ENCODE assay signal across 1 cellular context in the genomic region with DNA sequence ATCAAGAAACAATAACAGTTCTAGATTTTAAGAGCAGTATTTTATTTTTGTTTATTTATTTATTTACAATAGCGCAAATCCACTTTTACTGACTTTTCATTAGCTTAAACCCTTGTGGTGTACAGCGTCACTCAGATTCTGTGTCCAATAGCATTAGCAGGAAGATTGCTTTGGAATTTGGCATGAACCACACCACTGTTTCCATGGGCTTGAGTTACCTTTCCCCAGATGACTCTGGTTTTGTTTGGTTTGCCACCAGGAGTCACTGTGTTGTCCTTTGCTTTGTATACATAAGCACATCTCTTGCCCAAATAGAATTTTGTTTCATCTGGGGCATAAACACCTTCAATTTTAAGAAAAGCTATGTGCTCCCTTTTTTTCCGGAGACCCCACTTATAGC.
TF ChIP-seq lines count a peak whose summit lies in the region.

No MANE protein-coding gene starts in this region.

TF ChIP-seq in GM23338, 12 proteins besides CTCF, POLR2A, EP300 and RAD21 (continued from another document):
- no peak for TF ChIP-seq REST (IDR thresholded peaks at IDR 0.05; ENCODE audit: unreplicated experiment)
- TF ChIP-seq ZNF331 (CRISPR knock-in tag; IDR thresholded peaks at IDR 0.05; ENCODE audit: low read depth): no peak
- no peak for TF ChIP-seq ZNF114 (CRISPR knock-in tag; IDR thresholded peaks at IDR 0.05)
- TF ChIP-seq NANOG (IDR thresholded peaks at IDR 0.05; ENCODE audit: borderline replicate concordance): no peak
- TF ChIP-seq EZH2 (IDR thresholded peaks at IDR 0.05; ENCODE audit: low read depth, unreplicated experiment): no peak
- TF ChIP-seq, protein P1, sequence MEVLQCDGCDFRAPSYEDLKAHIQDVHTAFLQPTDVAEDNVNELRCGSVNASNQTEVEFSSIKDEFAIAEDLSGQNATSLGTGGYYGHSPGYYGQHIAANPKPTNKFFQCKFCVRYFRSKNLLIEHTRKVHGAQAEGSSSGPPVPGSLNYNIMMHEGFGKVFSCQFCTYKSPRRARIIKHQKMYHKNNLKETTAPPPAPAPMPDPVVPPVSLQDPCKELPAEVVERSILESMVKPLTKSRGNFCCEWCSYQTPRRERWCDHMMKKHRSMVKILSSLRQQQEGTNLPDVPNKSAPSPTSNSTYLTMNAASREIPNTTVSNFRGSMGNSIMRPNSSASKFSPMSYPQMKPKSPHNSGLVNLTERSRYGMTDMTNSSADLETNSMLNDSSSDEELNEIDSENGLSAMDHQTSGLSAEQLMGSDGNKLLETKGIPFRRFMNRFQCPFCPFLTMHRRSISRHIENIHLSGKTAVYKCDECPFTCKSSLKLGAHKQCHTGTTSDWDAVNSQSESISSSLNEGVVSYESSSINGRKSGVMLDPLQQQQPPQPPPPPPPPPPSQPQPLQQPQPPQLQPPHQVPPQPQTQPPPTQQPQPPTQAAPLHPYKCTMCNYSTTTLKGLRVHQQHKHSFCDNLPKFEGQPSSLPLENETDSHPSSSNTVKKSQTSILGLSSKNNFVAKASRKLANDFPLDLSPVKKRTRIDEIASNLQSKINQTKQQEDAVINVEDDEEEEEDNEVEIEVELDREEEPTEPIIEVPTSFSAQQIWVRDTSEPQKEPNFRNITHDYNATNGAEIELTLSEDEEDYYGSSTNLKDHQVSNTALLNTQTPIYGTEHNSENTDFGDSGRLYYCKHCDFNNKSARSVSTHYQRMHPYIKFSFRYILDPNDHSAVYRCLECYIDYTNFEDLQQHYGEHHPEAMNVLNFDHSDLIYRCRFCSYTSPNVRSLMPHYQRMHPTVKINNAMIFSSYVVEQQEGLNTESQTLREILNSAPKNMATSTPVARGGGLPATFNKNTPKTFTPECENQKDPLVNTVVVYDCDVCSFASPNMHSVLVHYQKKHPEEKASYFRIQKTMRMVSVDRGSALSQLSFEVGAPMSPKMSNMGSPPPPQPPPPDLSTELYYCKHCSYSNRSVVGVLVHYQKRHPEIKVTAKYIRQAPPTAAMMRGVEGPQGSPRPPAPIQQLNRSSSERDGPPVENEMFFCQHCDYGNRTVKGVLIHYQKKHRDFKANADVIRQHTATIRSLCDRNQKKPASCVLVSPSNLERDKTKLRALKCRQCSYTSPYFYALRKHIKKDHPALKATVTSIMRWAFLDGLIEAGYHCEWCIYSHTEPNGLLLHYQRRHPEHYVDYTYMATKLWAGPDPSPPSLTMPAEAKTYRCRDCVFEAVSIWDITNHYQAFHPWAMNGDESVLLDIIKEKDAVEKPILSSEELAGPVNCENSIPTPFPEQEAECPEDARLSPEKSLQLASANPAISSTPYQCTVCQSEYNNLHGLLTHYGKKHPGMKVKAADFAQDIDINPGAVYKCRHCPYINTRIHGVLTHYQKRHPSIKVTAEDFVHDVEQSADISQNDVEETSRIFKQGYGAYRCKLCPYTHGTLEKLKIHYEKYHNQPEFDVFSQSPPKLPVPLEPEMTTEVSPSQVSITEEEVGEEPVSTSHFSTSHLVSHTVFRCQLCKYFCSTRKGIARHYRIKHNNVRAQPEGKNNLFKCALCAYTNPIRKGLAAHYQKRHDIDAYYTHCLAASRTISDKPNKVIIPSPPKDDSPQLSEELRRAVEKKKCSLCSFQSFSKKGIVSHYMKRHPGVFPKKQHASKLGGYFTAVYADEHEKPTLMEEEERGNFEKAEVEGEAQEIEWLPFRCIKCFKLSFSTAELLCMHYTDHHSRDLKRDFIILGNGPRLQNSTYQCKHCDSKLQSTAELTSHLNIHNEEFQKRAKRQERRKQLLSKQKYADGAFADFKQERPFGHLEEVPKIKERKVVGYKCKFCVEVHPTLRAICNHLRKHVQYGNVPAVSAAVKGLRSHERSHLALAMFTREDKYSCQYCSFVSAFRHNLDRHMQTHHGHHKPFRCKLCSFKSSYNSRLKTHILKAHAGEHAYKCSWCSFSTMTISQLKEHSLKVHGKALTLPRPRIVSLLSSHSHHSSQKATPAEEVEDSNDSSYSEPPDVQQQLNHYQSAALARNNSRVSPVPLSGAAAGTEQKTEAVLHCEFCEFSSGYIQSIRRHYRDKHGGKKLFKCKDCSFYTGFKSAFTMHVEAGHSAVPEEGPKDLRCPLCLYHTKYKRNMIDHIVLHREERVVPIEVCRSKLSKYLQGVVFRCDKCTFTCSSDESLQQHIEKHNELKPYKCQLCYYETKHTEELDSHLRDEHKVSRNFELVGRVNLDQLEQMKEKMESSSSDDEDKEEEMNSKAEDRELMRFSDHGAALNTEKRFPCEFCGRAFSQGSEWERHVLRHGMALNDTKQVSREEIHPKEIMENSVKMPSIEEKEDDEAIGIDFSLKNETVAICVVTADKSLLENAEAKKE (CRISPR knock-in tag; IDR thresholded peaks at IDR 0.05): no peak
- no peak for TF ChIP-seq CREB1 (CRISPR knock-in tag; IDR thresholded peaks at IDR 0.05; ENCODE audit: low read depth)
- TF ChIP-seq POLR2AphosphoS5 (IDR thresholded peaks at IDR 0.05; ENCODE audit: low read depth): no peak
- no peak for TF ChIP-seq JUNB (IDR thresholded peaks at IDR 0.05; ENCODE audit: unreplicated experiment)
